8 cellular contexts compared by ENCODE assay signal in the genomic region with DNA sequence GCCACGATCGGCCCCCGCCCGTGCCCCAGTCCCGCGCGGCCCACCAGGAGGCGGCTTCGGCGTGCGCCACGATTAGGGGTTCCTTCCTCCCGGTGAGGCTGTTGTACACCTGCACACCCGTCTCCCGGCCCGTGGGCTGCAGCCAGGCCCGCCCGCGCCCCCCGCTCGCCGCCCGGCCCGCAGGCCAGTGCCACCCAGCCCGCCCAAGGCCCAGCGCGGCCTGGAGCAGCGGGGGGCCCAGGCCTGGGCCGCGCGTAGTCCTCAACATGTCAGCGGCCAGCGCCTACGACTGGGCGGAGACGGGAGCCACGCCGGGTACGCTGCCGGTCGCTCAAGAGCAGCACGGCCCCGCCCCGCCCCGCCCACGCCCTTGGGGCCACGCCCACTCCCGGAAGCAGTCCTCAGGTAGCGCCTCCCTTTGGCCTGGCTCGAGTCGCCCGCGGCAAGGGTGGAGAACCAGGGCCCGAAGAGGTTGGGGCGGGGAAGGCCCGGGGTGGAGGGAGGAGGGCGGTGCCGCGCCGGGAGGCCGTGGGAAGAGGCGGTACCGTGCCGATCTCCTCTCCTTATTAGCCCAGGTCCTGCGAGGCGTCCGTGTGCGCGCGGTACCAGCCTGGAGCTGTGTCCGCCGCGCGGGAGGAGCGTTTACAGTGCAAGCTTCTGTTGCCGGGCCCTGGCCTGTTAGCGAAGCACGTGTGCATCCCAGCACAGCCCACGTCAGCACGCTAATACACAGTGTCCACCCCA. TPM values are rescaled to one million over a fixed set of nuclear protein-coding genes. Genes with fewer than 3 reads are reported as not detected.
DNase-seq lines count a peak whose midpoint lies in the region; ATAC-seq and TF ChIP-seq lines count a peak whose summit lies in the region.

Gene CARS2 (minus strand): TSS at position 291 of the 744 bp plus-strand sequence. CDS start 23 bp downstream, at position 268.

- H3K36me3 ChIP-seq in H7 (replicated peaks; ENCODE audit: control insufficient read depth, insufficient read depth, low read length) = no peaks in the 10 kb centered on the region; the same call in 1 of the 2 replicates

- H3K36me3 Mint-ChIP-seq in activated T-helper 2 cell treated with anti-CD3 and anti-CD28 coated beads, Interferon-gamma antibody, Interleukin-2, Interleukin-4, amounts not matched to agents 10 μg/mL and 5 μg/mL and 100 μg/mL, durations not matched to agents 14 hours and 24 hours and 36 hours (ENCODE audit: low read depth) = peaks cover 28% of the 10 kb centered on the region
- no peaks in the 10 kb centered on the region for H3K36me3 Mint-ChIP-seq in natural killer cell

- H3K9me3 Mint-ChIP-seq in activated T-helper 2 cell treated with anti-CD3 and anti-CD28 coated beads, Interferon-gamma antibody, Interleukin-2, Interleukin-4, amounts not matched to agents 10 μg/mL and 5 μg/mL and 100 μg/mL, durations not matched to agents 14 hours and 24 hours and 36 hours = no peaks in the 10 kb centered on the region
- no peaks in the 10 kb centered on the region for H3K9me3 Mint-ChIP-seq in natural killer cell

- no peaks in the 10 kb centered on the region for H3K27me3 Mint-ChIP-seq in activated T-helper 2 cell treated with anti-CD3 and anti-CD28 coated beads, Interferon-gamma antibody, Interleukin-2, Interleukin-4, amounts not matched to agents 10 μg/mL and 5 μg/mL and 100 μg/mL, durations not matched to agents 14 hours and 24 hours and 36 hours (ENCODE audit: low read depth)
- no peaks in the 10 kb centered on the region for H3K27me3 Mint-ChIP-seq in natural killer cell (ENCODE audit: low read depth in 2 of 2)

- ATAC-seq in natural killer cell = peak; percentile 94 to 98 (median 97)

- intact Hi-C loops in activated T-helper 2 cell treated with anti-CD3 and anti-CD28 coated beads, Interferon-gamma antibody, Interleukin-2, Interleukin-4, amounts not matched to agents 10 μg/mL and 5 μg/mL and 100 μg/mL, durations not matched to agents 14 hours and 24 hours and 36 hours (cut with micrococcal nuclease) = loop anchor here (1.0 kb wide), 2 partner anchors 9 to 113 kb away; no protein-coding TSS in a partner anchor
- intact Hi-C loops in natural killer cell (cut with micrococcal nuclease) = loop anchor here (1.0 kb wide), 1 partner anchor 9 kb away; no protein-coding TSS in a partner anchor

- DNase-seq in ELR (ENCODE audit: low read depth) = peak; percentile 98
- DNase-seq in H7 = peak; percentile 98
- peak; percentile 94 for DNase-seq in M059J (ENCODE audit: low read depth)
- peak; percentile 90 for DNase-seq in activated T-helper 2 cell treated with anti-CD3 and anti-CD28 coated beads, Interferon-gamma antibody, Interleukin-2, Interleukin-4, amounts not matched to agents 10 μg/mL and 5 μg/mL and 100 μg/mL, durations not matched to agents 14 hours and 24 hours and 36 hours (ENCODE audit: low spot score)
- peak; percentile 92 for DNase-seq in fibroblast of mammary gland (ENCODE audit: low read depth)
- DNase-seq in natural killer cell = peak; percentile 76
- peak; percentile 94 for DNase-seq in stimulated activated naive CD4-positive, alpha-beta T cell treated with Interleukin-2 at 50 U/mL for 16 hours (lab: John Stamatoyannopoulos, UW)

- peak within 1 kb of the TSS; percentile 86 for H3K27ac Mint-ChIP-seq in activated T-helper 2 cell treated with anti-CD3 and anti-CD28 coated beads, Interferon-gamma antibody, Interleukin-2, Interleukin-4, amounts not matched to agents 10 μg/mL and 5 μg/mL and 100 μg/mL, durations not matched to agents 14 hours and 24 hours and 36 hours
- peak within 1 kb of the TSS; percentile 73 to 84 for H3K27ac Mint-ChIP-seq in natural killer cell

- peak within 1 kb of the TSS; percentile 90 for H3K4me3 Mint-ChIP-seq in activated T-helper 2 cell treated with anti-CD3 and anti-CD28 coated beads, Interferon-gamma antibody, Interleukin-2, Interleukin-4, amounts not matched to agents 10 μg/mL and 5 μg/mL and 100 μg/mL, durations not matched to agents 14 hours and 24 hours and 36 hours (ENCODE audit: low read depth)
- H3K4me3 Mint-ChIP-seq in natural killer cell = peak within 1 kb of the TSS; percentile 91

- no peaks in the 10 kb centered on the region for H3K27me3 ChIP-seq in H7 (ENCODE audit: control insufficient read depth, insufficient read depth, low read length)

- H3K4me1 Mint-ChIP-seq in activated T-helper 2 cell treated with anti-CD3 and anti-CD28 coated beads, Interferon-gamma antibody, Interleukin-2, Interleukin-4, amounts not matched to agents 10 μg/mL and 5 μg/mL and 100 μg/mL, durations not matched to agents 14 hours and 24 hours and 36 hours (ENCODE audit: low read depth) = peaks cover 33% of the 10 kb centered on the region
- peaks cover 25 to 38% of the 10 kb centered on the region in 2 donors for H3K4me1 Mint-ChIP-seq in natural killer cell

- peak within 1 kb of the TSS; percentile 76 for H3K4me3 ChIP-seq in H7 (ENCODE audit: insufficient read depth, low read depth, low read length)
- H3K4me3 ChIP-seq in fibroblast of mammary gland (ENCODE audit: control insufficient read depth, low read depth, low read length) = peak within 1 kb of the TSS; percentile 72

- TF ChIP-seq CTCF in fibroblast of mammary gland (conservative IDR thresholded peaks at IDR 0.05; ENCODE audit: control insufficient read depth, insufficient read depth, low read depth, low read length) = no peak
- TF ChIP-seq CTCF in natural killer cell (IDR thresholded peaks at IDR 0.05) = no peak

- peak; percentile 85 for TF ChIP-seq POLR2A in Raji (IDR thresholded peaks at IDR 0.05; ENCODE audit: insufficient read depth, low read depth, low read length)

RNA-seq across cellular contexts. Expression of gene CARS2, which starts in this region (rescaled TPM):
- 40.0 and 44.3 TPM in 2 replicates for total RNA-seq in H7 (2014; rRNA removed; shearing (Covaris generic))
- total RNA-seq in M059J (2014; rRNA removed; shearing (Covaris generic)) = 25.3 and 28.5 TPM in 2 replicates
- 89.6 and 89.9 TPM in 2 replicates for total RNA-seq in activated T-helper 2 cell treated with anti-CD3 and anti-CD28 coated beads, Interferon-gamma antibody, Interleukin-2, Interleukin-4, amounts not matched to agents 10 μg/mL and 5 μg/mL and 100 μg/mL, durations not matched to agents 14 hours and 24 hours and 36 hours
- 10 to 100 TPM; 65.3 to 77.3 (median 73.0) TPM for total RNA-seq in natural killer cell

Comparison
In these comparisons a context has a peak if more than half of its experiments do, and no peak if none do; other contexts are left out.
1. Peak in every context shown above with its lines: DNase-seq, ATAC-seq and H3K4me3 ChIP-seq.